Comparison of ENCODE assay signal across 17 cellular contexts in genomic region chr1:37262439-37263170, GRCh38.
"Had no signal": no experiment of that assay in that cellular context is flagged by ENCODE, and none has a peak within 500 bp of the region (broad histone marks: within the 10 kb centered on the region; RNA-seq: fewer than 3 reads in every experiment).

No MANE protein-coding gene starts in this region.

- H3K4me3 ChIP-seq: MG63 had no signal

- H3K27ac ChIP-seq: RWPE1 had no signal

- ATAC-seq: SK-N-SH treated with all-trans-retinoic acid at 6 μM for 48 hours had no signal

- H3K36me3 ChIP-seq: MG63 had no signal

- H3K27me3 ChIP-seq: MG63 had no signal

- DNase-seq: Karpas-422, KG1, MG63, NCI-H1092, NCI-H1105 treated with DMSO at 0.1 percent for 48 hours, NCI-H1417 treated with DMSO at 0.1 percent for 48 hours, NCI-H146, NCI-H1694 treated with DMSO at 0.1 percent for 48 hours, NCI-H1930, NCI-H2081, NCI-H2107, NCI-H2227 treated with DMSO at 0.1 percent for 48 hours, NCI-H524, NCI-H774, SHP77 had no signal

- H3K9me3 ChIP-seq: MG63 had no signal
